In the genomic region with DNA sequence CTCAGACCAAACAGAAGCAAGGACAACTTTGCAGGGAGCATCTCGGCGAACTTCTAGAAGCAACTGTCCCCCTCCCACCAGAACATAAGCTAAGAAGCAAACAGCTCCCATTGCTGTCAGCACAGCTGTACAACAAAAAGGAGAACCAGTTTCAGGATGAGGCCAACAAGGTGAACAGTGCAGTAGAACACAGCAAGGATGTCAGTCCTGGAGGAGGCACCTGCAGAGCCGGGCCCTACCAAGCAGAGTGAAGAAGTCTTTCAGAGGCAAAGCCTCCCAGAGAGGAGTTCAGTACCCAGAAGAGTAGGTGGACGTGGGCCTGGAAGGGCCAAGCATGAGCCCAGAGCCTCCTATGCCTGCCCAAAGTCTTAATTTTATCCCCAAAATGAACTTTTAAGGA, we compare ENCODE assay signal across 10 cellular contexts. TPM values are rescaled to one million over a fixed set of nuclear protein-coding genes. Genes with fewer than 3 reads are reported as not detected.
DNase-seq lines count a peak whose midpoint lies in the region; ATAC-seq and TF ChIP-seq lines count a peak whose summit lies in the region.
"Had no signal": no experiment of that assay in that cellular context is flagged by ENCODE, and none has a peak within 500 bp of the region (broad histone marks: within the 10 kb centered on the region; RNA-seq: fewer than 3 reads in every experiment).

No MANE protein-coding gene starts in this region.

- TF ChIP-seq POLR2A in Peyer's patch (IDR thresholded peaks at IDR 0.05): no peak

- H3K36me3 ChIP-seq in Karpas-422 (ENCODE audit: insufficient read depth, low read length) (no peaks in the 10 kb centered on the region), mammary epithelial cell (ENCODE audit: insufficient read depth, low read length) (no peaks in the 10 kb centered on the region), neuron (ENCODE audit: insufficient read depth, low read length) (peaks cover under 1% of the 10 kb centered on the region), Peyer's patch (no peaks in the 10 kb centered on the region)

- H3K4me1 ChIP-seq in Karpas-422 (ENCODE audit: low read length) (peaks cover 36% of the 10 kb centered on the region), mammary epithelial cell (ENCODE audit: insufficient read depth, low read length) (peaks cover 18% of the 10 kb centered on the region), neuron (ENCODE audit: insufficient read depth, low read length) (peaks cover 14% of the 10 kb centered on the region), Peyer's patch (peaks cover 0 to 18% (median 7%) of the 10 kb centered on the region in 4 donors)

- H4K20me1 ChIP-seq in Karpas-422 (ENCODE audit: insufficient read depth, low read depth, low read length): no peaks in the 10 kb centered on the region
- H4K20me1 ChIP-seq in mammary epithelial cell (ENCODE audit: insufficient read depth, low read length): no peaks in the 10 kb centered on the region

- no peak for ATAC-seq in GM21737 (IDR thresholded peaks at IDR 0.05; ENCODE audit: unreplicated experiment)

- intact Hi-C loops in mammary epithelial cell (cut with micrococcal nuclease): loop anchor here (2.0 kb wide), 1 partner anchor 69 kb away; no protein-coding TSS in a partner anchor

- no peak overlapping the region; the same call in 1 of the 2 replicates for H3K27ac ChIP-seq in Karpas-422 (ENCODE audit: low read length)
- no peak overlapping the region for H3K27ac ChIP-seq in mammary epithelial cell (ENCODE audit: insufficient read depth, low read depth, low read length)
- no peak overlapping the region for H3K27ac ChIP-seq in Peyer's patch

- H3K4me3 ChIP-seq in GM12864 (ENCODE audit: low read depth, low read length) (peak overlapping the region; percentile 90), Karpas-422 (ENCODE audit: low read length) (peak overlapping the region; percentile 99), mammary epithelial cell (replicated peaks in 1 of 3; ENCODE audit: insufficient read depth in 1 of 3, low read depth in 2 of 3, low read length in 3 of 3) (peak overlapping the region; percentile 69 to 85 (median 80)), neuron (ENCODE audit: low read length) (peak overlapping the region; percentile 68), Peyer's patch (peak overlapping the region in 1 of 4 donors; percentile 92)

- no peaks in the 10 kb centered on the region for H3K9me2 ChIP-seq in Karpas-422 (replicated peaks; ENCODE audit: insufficient read depth, low read length)

- H3K9ac ChIP-seq in Karpas-422 (ENCODE audit: low read length) (peak overlapping the region; percentile 97), mammary epithelial cell (ENCODE audit: insufficient read depth, low read length) (peak overlapping the region; percentile 52)

- in situ Hi-C loops in mammary epithelial cell (cut with MboI; ENCODE audit: low sequenced_read_pairs in 2 of 2): no loop called here

- no peaks in the 10 kb centered on the region for H3K27me3 ChIP-seq in Karpas-422 (ENCODE audit: low read length)
- H3K27me3 ChIP-seq in mammary epithelial cell (ENCODE audit: insufficient read depth, low read length): no peaks in the 10 kb centered on the region
- no peaks in the 10 kb centered on the region for H3K27me3 ChIP-seq in neuron (ENCODE audit: insufficient read depth, low read length)
- H3K27me3 ChIP-seq in Peyer's patch: no peaks in the 10 kb centered on the region

- BruUV-seq in mammary epithelial cell (replicated peaks; lab: Mats Ljungman, UMichigan): no TSS peak

- dilution Hi-C loops in mammary epithelial cell (cut with HindIII; ENCODE audit: low sequenced_read_pairs): no loop called here

- no peak for DNase-seq in GM12864 (ENCODE audit: low read depth)
- peak; percentile 69 for DNase-seq in Karpas-422
- DNase-seq in mammary epithelial cell: no peak
- no peak for DNase-seq in stimulated activated CD4-positive, alpha-beta T cell treated with anti-CD3 and anti-CD28 coated beads, Interleukin-1b, Interleukin-23, amount 100 ng/mL, for 48 hours
- DNase-seq in Peyer's patch: no peak
- no peak for DNase-seq in ureter (ENCODE audit: low spot score)
- DNase-seq: anterior cingulate cortex, NCI-H446 treated with DMSO at 0.1 percent for 48 hours had no signal

- H3K9me3 ChIP-seq in Karpas-422 (ENCODE audit: low read length): no peaks in the 10 kb centered on the region
- no peaks in the 10 kb centered on the region for H3K9me3 ChIP-seq in mammary epithelial cell (replicated peaks; ENCODE audit: insufficient read depth, low read length)
- H3K9me3 ChIP-seq in neuron (ENCODE audit: low read length): no peaks in the 10 kb centered on the region
- H3K9me3 ChIP-seq in Peyer's patch: no peaks in the 10 kb centered on the region

- 88% methylated on average over 4 of the region's 4 CpGs for WGBS in mammary epithelial cell (ENCODE audit: low coverage, missing lambda C conversion rate)

- TF ChIP-seq CTCF in GM12864 (IDR thresholded peaks at IDR 0.05; ENCODE audit: low read depth, low read length, missing control alignments): no peak
- TF ChIP-seq CTCF in mammary epithelial cell (conservative IDR thresholded peaks at IDR 0.05 in 1 of 2, IDR thresholded peaks at IDR 0.05 in 1 of 2; ENCODE audit: extremely low read depth in 1 of 2, insufficient read depth in 1 of 2, low read depth in 1 of 2, low read length in 2 of 2): no peak
- no peak for TF ChIP-seq CTCF in Peyer's patch (IDR thresholded peaks at IDR 0.05)

- peak overlapping the region; percentile 88 for H3K4me2 ChIP-seq in Karpas-422 (ENCODE audit: low read depth, low read length, poor library complexity, severe bottlenecking)
- peak overlapping the region; percentile 98 for H3K4me2 ChIP-seq in mammary epithelial cell (ENCODE audit: insufficient read depth, low read depth, low read length)

- CTCF ChIA-PET in mammary epithelial cell (lab: Charles Lee; ENCODE audit: low non-redundant PET): interaction anchor here (0.5 kb wide), 1 partner anchor 565 kb away, joined by 3 read pairs; no protein-coding TSS in a partner anchor

- H3K79me2 ChIP-seq in Karpas-422 (ENCODE audit: low read length) (peaks cover 79% of the 10 kb centered on the region), mammary epithelial cell (ENCODE audit: insufficient read depth, low read length) (peaks cover 45% of the 10 kb centered on the region)

- H2AFZ ChIP-seq in Karpas-422 (ENCODE audit: low read length) (no peak overlapping the region), mammary epithelial cell (ENCODE audit: low read depth, low read length) (peak overlapping the region; percentile 98), neuron (ENCODE audit: low read depth, low read length) (peak overlapping the region; percentile 72)

RNA-seq across cellular contexts. Expression of a gene that starts 1.0 kb away (rescaled TPM):
- 17.0 and 23.9 TPM in 2 replicates for total RNA-seq in Karpas-422 (2014; rRNA removed; shearing (Covaris generic); ENCODE audit: low replicate concordance)
- total RNA-seq in mammary epithelial cell: 10 to 100 TPM in 1 of 2 donors, 1 to 10 TPM in 1; 6.0 to 18.6 TPM
- polyA plus RNA-seq in mammary epithelial cell: 5.3 TPM
- 27.8 TPM for polyA minus RNA-seq in mammary epithelial cell
- 100 to 1,000 TPM in 1 of 4 donors, 10 to 100 TPM in 3; 12.1 to 790 (median 26.7) TPM for total RNA-seq in Peyer's patch
- total RNA-seq in ureter: 17.4 TPM

RNA-seq across cellular contexts. Expression of a gene that starts 2.0 kb away (rescaled TPM):
- 39.5 and 54.4 TPM in 2 replicates for total RNA-seq in Karpas-422 (2014; rRNA removed; shearing (Covaris generic); ENCODE audit: low replicate concordance)
- 10 to 100 TPM; 39.2 to 66.5 TPM for total RNA-seq in mammary epithelial cell
- polyA plus RNA-seq in mammary epithelial cell: 85.6 TPM
- polyA minus RNA-seq in mammary epithelial cell: 22.3 TPM
- 10 to 100 TPM; 13.2 to 44.0 (median 28.1) TPM for total RNA-seq in Peyer's patch
- total RNA-seq in ureter: 73.4 TPM

RNA-seq across cellular contexts. Expression of a gene that starts 40.2 kb away (rescaled TPM):
- total RNA-seq in Karpas-422 (2014; rRNA removed; shearing (Covaris generic); ENCODE audit: low replicate concordance): 0.14 and 0.19 TPM in 2 replicates
- 1 to 10 TPM in 1 of 2 donors, under 1 TPM in 1; 0.50 to 2.5 TPM for total RNA-seq in mammary epithelial cell
- polyA plus RNA-seq in mammary epithelial cell: 1.5 TPM
- polyA minus RNA-seq in mammary epithelial cell: 6.5 TPM
- total RNA-seq in Peyer's patch: 100 to 1,000 TPM in 3 of 4 donors, 10 to 100 TPM in 1; 89.1 to 188 (median 102) TPM
- 1.4 TPM for total RNA-seq in ureter

RNA-seq across cellular contexts. Expression of a gene that starts 46.2 kb away (rescaled TPM):
- total RNA-seq in Karpas-422 (2014; rRNA removed; shearing (Covaris generic); ENCODE audit: low replicate concordance): 45.1 and 49.5 TPM in 2 replicates
- total RNA-seq in mammary epithelial cell (10 to 100 TPM; 18.5 to 21.7 TPM), Peyer's patch (10 to 100 TPM; 28.9 to 55.4 (median 47.9) TPM), ureter (37.6 TPM)
- 26.5 TPM for polyA plus RNA-seq in mammary epithelial cell
- polyA minus RNA-seq in mammary epithelial cell: 18.9 TPM

Comparison
In these comparisons a context has a peak if more than half of its experiments do, and no peak if none do; other contexts are left out.
1. RNA of a gene that starts 40.2 kb away (total RNA-seq): 89.1 to 188 TPM in Peyer's patch; 0.50 to 2.5 TPM in mammary epithelial cell, 1.4 TPM in ureter (single experiment) and 0.14 to 0.19 TPM in Karpas-422; every median in the first group is over 10 times any median in the second.